18 cellular contexts compared by ENCODE assay signal in genomic region chr1:98278055-98278454, GRCh38.
"Had no signal": no experiment of that assay in that cellular context is flagged by ENCODE, and none has a peak within 500 bp of the region (broad histone marks: within the 10 kb centered on the region; RNA-seq: fewer than 3 reads in every experiment).

No MANE protein-coding gene starts in this region.

- H3K4me3 Mint-ChIP-seq: activated CD4-positive, alpha-beta T cell treated with anti-CD3 and anti-CD28 coated beads, Interleukin-2, amount 10 ng/mL, durations not matched to agents 7 days and 5 days; activated T-helper 17 cell treated with anti-CD3 and anti-CD28 coated beads, Interleukin-2, amount 50 U/mL, for 72 hours; stimulated activated memory B cell treated with anti-CD40 and anti-IgM and Interleukin-4, amounts not matched to agents 10 μg/mL and 1 μg/mL and 100 μg/mL, for 72 hours; T-helper 17 cell had no signal

- H3K4me1 ChIP-seq: spleen, tibial nerve had no signal

- H3K4me3 ChIP-seq: spleen, tibial nerve had no signal

- H3K36me3 ChIP-seq: brain microvascular endothelial cell, neutrophil, spleen, tibial nerve had no signal

- H3K27ac ChIP-seq: brain microvascular endothelial cell, neutrophil, spleen, tibial nerve had no signal

- H3K9me3 ChIP-seq: neutrophil, spleen, tibial nerve had no signal

- H3K27me3 ChIP-seq: brain microvascular endothelial cell, neutrophil, spleen, tibial nerve had no signal

- H3K4me1 Mint-ChIP-seq: activated CD4-positive, alpha-beta T cell treated with anti-CD3 and anti-CD28 coated beads, Interleukin-2, amount 10 ng/mL, durations not matched to agents 7 days and 5 days; activated T-helper 17 cell treated with anti-CD3 and anti-CD28 coated beads, Interleukin-2, amount 50 U/mL, for 72 hours; stimulated activated memory B cell treated with anti-CD40 and anti-IgM and Interleukin-4, amounts not matched to agents 10 μg/mL and 1 μg/mL and 100 μg/mL, for 72 hours; T-helper 17 cell had no signal

- H3K27ac Mint-ChIP-seq: activated CD4-positive, alpha-beta T cell treated with anti-CD3 and anti-CD28 coated beads, Interleukin-2, amount 10 ng/mL, durations not matched to agents 7 days and 5 days; activated naive CD4-positive, alpha-beta T cell treated with anti-CD3 and anti-CD28 coated beads, Interleukin-2, amount 50 U/mL, for 72 hours; activated T-helper 17 cell treated with anti-CD3 and anti-CD28 coated beads, Interleukin-2, amount 50 U/mL, for 72 hours; stimulated activated memory B cell treated with anti-CD40 and anti-IgM and Interleukin-4, amounts not matched to agents 10 μg/mL and 1 μg/mL and 100 μg/mL, for 72 hours; T-helper 17 cell had no signal

- ATAC-seq: activated naive CD4-positive, alpha-beta T cell treated with anti-CD3 and anti-CD28 coated beads, Interleukin-2, amount 50 U/mL, for 72 hours; activated T-helper 17 cell treated with anti-CD3 and anti-CD28 coated beads, Interleukin-2, amount 50 U/mL, for 72 hours; left ventricle myocardium superior; stimulated activated memory B cell treated with anti-CD40 and anti-IgM and Interleukin-4, amounts not matched to agents 10 μg/mL and 1 μg/mL and 100 μg/mL, for 72 hours; T-helper 17 cell had no signal

- H3K36me3 Mint-ChIP-seq: activated naive CD4-positive, alpha-beta T cell treated with anti-CD3 and anti-CD28 coated beads, Interleukin-2, amount 50 U/mL, for 72 hours; stimulated activated memory B cell treated with anti-CD40 and anti-IgM and Interleukin-4, amounts not matched to agents 10 μg/mL and 1 μg/mL and 100 μg/mL, for 72 hours had no signal

- H3K9me3 Mint-ChIP-seq: activated CD4-positive, alpha-beta T cell treated with anti-CD3 and anti-CD28 coated beads, Interleukin-2, amount 10 ng/mL, durations not matched to agents 7 days and 5 days; activated naive CD4-positive, alpha-beta T cell treated with anti-CD3 and anti-CD28 coated beads, Interleukin-2, amount 50 U/mL, for 72 hours; activated T-helper 17 cell treated with anti-CD3 and anti-CD28 coated beads, Interleukin-2, amount 50 U/mL, for 72 hours; stimulated activated memory B cell treated with anti-CD40 and anti-IgM and Interleukin-4, amounts not matched to agents 10 μg/mL and 1 μg/mL and 100 μg/mL, for 72 hours had no signal

- DNase-seq: activated CD4-positive, alpha-beta T cell treated with anti-CD3 and anti-CD28 coated beads, Interleukin-2, amount 10 ng/mL, durations not matched to agents 7 days and 5 days; activated CD4-positive, CD25-positive, alpha-beta regulatory T cell; activated T-cell treated with anti-CD3 and anti-CD28 coated beads for 4 hours; amniotic stem cell; brain microvascular endothelial cell; foreskin melanocyte; head of caudate nucleus; kidney; left ventricle myocardium superior; posterior cingulate gyrus; spleen; stimulated activated CD4-positive, alpha-beta T cell treated with anti-CD3 and anti-CD28 coated beads, Interleukin-1b, Interleukin-23, amount 100 ng/mL, for 48 hours; T-helper 17 cell had no signal

- H3K27me3 Mint-ChIP-seq: activated CD4-positive, alpha-beta T cell treated with anti-CD3 and anti-CD28 coated beads, Interleukin-2, amount 10 ng/mL, durations not matched to agents 7 days and 5 days; activated T-helper 17 cell treated with anti-CD3 and anti-CD28 coated beads, Interleukin-2, amount 50 U/mL, for 72 hours; stimulated activated memory B cell treated with anti-CD40 and anti-IgM and Interleukin-4, amounts not matched to agents 10 μg/mL and 1 μg/mL and 100 μg/mL, for 72 hours; T-helper 17 cell had no signal
